Comparison of ENCODE assay signal across 8 cellular contexts in the genomic region with DNA sequence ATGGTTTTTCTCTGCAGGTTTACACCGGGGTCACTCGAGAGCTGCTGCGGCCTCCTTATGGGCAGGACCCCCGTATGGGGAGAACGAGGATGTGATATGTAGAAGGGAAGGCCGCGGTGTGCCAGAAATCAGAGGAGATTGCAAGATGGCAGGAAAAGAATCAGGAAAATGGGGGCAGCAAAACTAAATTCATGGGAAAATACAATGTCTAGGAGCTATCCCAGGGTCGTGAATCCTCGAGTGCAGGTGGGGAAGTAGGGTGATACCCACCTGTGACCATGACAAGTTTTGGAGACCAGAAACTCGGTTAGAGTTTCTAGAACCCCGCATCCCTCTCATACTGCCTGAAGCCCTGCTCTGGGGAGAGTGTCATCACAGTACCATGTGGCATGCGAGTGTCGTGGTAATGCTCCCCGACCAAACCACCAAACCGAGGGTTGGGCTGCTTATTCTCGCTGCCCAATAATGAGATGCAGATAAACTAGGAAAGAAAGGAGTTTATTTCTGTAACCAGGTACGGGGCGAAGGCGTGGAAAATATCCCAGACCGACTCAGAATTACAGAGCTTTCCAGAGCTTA. TPM values are rescaled to one million over a fixed set of nuclear protein-coding genes. Genes with fewer than 3 reads are reported as not detected.
DNase-seq lines count a peak whose midpoint lies in the region; ATAC-seq, FAIRE-seq and TF ChIP-seq lines count a peak whose summit lies in the region.

No MANE protein-coding gene starts in this region.

- peaks cover 21% of the 10 kb centered on the region for H3K79me2 ChIP-seq in OCI-LY1 (ENCODE audit: insufficient read depth, low read length)

- H3K4me1 ChIP-seq in OCI-LY1 (ENCODE audit: insufficient read depth, low read length, severe bottlenecking) = peaks cover 24% of the 10 kb centered on the region

- peaks cover 29 to 41% of the 10 kb centered on the region in 2 donors for H3K36me3 Mint-ChIP-seq in activated naive CD4-positive, alpha-beta T cell treated with anti-CD3 and anti-CD28 coated beads, Interleukin-2, amount 50 U/mL, for 72 hours

- peak overlapping the region; percentile 92 for H3K9ac ChIP-seq in OCI-LY1 (ENCODE audit: low read length)

- no peaks in the 10 kb centered on the region for H4K20me1 ChIP-seq in OCI-LY1 (ENCODE audit: insufficient read depth, low read length)

- no peaks in the 10 kb centered on the region for H3K27me3 ChIP-seq in AG04450 (ENCODE audit: control insufficient read depth, insufficient read depth, low read length)
- no peaks in the 10 kb centered on the region for H3K27me3 ChIP-seq in OCI-LY1 (ENCODE audit: insufficient read depth, low read length)

- H3F3A ChIP-seq in OCI-LY1 (ENCODE audit: insufficient read depth, low read length) = no peaks in the 10 kb centered on the region

- peaks cover 35% of the 10 kb centered on the region for H3K36me3 ChIP-seq in OCI-LY1 (ENCODE audit: insufficient read depth, low read length)

- H3K27ac ChIP-seq in AG04450 (ENCODE audit: low read depth, low read length) (peak overlapping the region; percentile 96), OCI-LY1 (ENCODE audit: low read depth, low read length, poor library complexity, severe bottlenecking) (peak overlapping the region; percentile 57)

- TF ChIP-seq POLR2A in H54 (IDR thresholded peaks at IDR 0.05; ENCODE audit: low read depth, low read length) = no peak

- CTCF ChIA-PET in AG04450 (lab: Charles Lee) = no interaction called here

- H2AFZ ChIP-seq in OCI-LY1 (ENCODE audit: low read length) = no peak overlapping the region

- peaks cover 0 to 4% of the 10 kb centered on the region in 2 donors for H3K9me3 Mint-ChIP-seq in activated naive CD4-positive, alpha-beta T cell treated with anti-CD3 and anti-CD28 coated beads, Interleukin-2, amount 50 U/mL, for 72 hours

- peak overlapping the region; percentile 99 to 100 for H3K27ac Mint-ChIP-seq in activated naive CD4-positive, alpha-beta T cell treated with anti-CD3 and anti-CD28 coated beads, Interleukin-2, amount 50 U/mL, for 72 hours

- DNase-seq in AG04450 (ENCODE audit: low read depth, low spot score) (no peak), NCI-H2029 (lab: John Stamatoyannopoulos, UW) (no peak), H54 (ENCODE audit: insufficient read length, low spot score) (no peak)
- DNase-seq in activated naive CD4-positive, alpha-beta T cell treated with anti-CD3 and anti-CD28 coated beads, Interleukin-2, amount 50 U/mL, for 72 hours (ENCODE audit: low spot score in 2 of 2) = peak in 1 of 2 donors; percentile 14
- DNase-seq in stimulated activated CD4-positive, alpha-beta T cell treated with anti-CD3 and anti-CD28 coated beads, Interleukin-4, amount 100 ng/mL, for 1 hour = peak; percentile 19

- H3K9me3 ChIP-seq in AG04450 (ENCODE audit: control insufficient read depth, insufficient read depth, low read length) = peaks cover 3% of the 10 kb centered on the region; the same call in 1 of the 2 replicates
- H3K9me3 ChIP-seq in OCI-LY1 (ENCODE audit: low read length) = no peaks in the 10 kb centered on the region
- H3K9me3 ChIP-seq in iPS-18c (ENCODE audit: control insufficient read depth, insufficient read depth, low read length) = no peaks in the 10 kb centered on the region

- H3K9me2 ChIP-seq in OCI-LY1 (ENCODE audit: low read depth, low read length) = no peaks in the 10 kb centered on the region

- H3K4me3 ChIP-seq in AG04450 (ENCODE audit: low read depth, low read length) (peak overlapping the region; percentile 90), OCI-LY1 (ENCODE audit: low read depth, low read length, poor library complexity, severe bottlenecking) (peak overlapping the region; percentile 90), iPS-18c (ENCODE audit: insufficient read depth, low read depth, low read length) (peak overlapping the region; percentile 90)

- POLR2A ChIA-PET in AG04450 (lab: Yijun Ruan, JAX) = no interaction called here

- FAIRE-seq in H54 (lab: Jason Lieb, UNC) = no peak

- TF ChIP-seq CTCF in AG04450 (IDR thresholded peaks at IDR 0.05; ENCODE audit: low read depth, low read length) = no peak
- TF ChIP-seq CTCF in OCI-LY1 (IDR thresholded peaks at IDR 0.05; ENCODE audit: low read length) = no peak

- peak; percentile 33 for ATAC-seq in GM19351 (IDR thresholded peaks at IDR 0.05; ENCODE audit: unreplicated experiment)
- peak in 1 of 2 donors; percentile 50 for ATAC-seq in activated naive CD4-positive, alpha-beta T cell treated with anti-CD3 and anti-CD28 coated beads, Interleukin-2, amount 50 U/mL, for 72 hours

- peak overlapping the region; percentile 74 for H3K4me2 ChIP-seq in OCI-LY1 (ENCODE audit: low read length)

RNA-seq across cellular contexts. Expression of a gene that starts 0.8 kb away (rescaled TPM):
- 11.3 and 15.7 TPM in 2 replicates for polyA plus RNA-seq in AG04450 (2011; rRNA removed)
- polyA minus RNA-seq in AG04450 (2011; rRNA and poly(A)+ RNA removed) = 12.7 and 13.6 TPM in 2 replicates
- total RNA-seq in activated naive CD4-positive, alpha-beta T cell treated with anti-CD3 and anti-CD28 coated beads, Interleukin-2, amount 50 U/mL, for 72 hours = 10 to 100 TPM; 44.0 to 51.6 TPM

RNA-seq across cellular contexts. Expression of a gene that starts 17.3 kb away (rescaled TPM):
- not detected in 2 replicates for polyA plus RNA-seq in AG04450 (2011; rRNA removed)
- not detected in 2 replicates for polyA minus RNA-seq in AG04450 (2011; rRNA and poly(A)+ RNA removed)
- total RNA-seq in activated naive CD4-positive, alpha-beta T cell treated with anti-CD3 and anti-CD28 coated beads, Interleukin-2, amount 50 U/mL, for 72 hours = not detected

RNA-seq across cellular contexts. Expression of a gene that starts 52.0 kb away (rescaled TPM):
- polyA plus RNA-seq in AG04450 (2011; rRNA removed) = 30.7 and 44.2 TPM in 2 replicates
- 51.7 and 60.9 TPM in 2 replicates for polyA minus RNA-seq in AG04450 (2011; rRNA and poly(A)+ RNA removed)
- total RNA-seq in activated naive CD4-positive, alpha-beta T cell treated with anti-CD3 and anti-CD28 coated beads, Interleukin-2, amount 50 U/mL, for 72 hours = 10 to 100 TPM; 43.3 to 51.2 TPM
